35 cellular contexts compared by ENCODE assay signal in the genomic region with DNA sequence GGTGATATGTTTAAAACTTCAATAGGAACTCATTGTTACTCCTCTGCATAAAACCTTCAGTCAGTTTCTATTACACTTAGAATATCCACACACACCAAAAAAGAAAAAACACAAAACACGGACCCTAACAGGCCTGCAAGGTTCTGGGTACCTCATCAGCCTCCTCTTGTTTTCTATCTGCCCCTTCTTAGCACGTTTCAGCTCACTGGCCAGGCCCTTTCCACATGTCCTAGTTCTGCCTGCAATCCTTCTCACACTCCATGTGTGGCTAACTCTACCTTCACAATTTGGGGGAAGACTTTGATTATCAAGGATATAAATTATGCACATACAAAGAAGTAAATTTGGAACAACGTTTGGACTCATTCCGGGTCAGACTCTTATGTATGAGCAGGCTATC.
"Had no signal": no experiment of that assay in that cellular context is flagged by ENCODE, and none has a peak within 500 bp of the region (broad histone marks: within the 10 kb centered on the region; RNA-seq: fewer than 3 reads in every experiment).

No MANE protein-coding gene starts in this region.

- H3K36me3 Mint-ChIP-seq: activated naive CD8-positive, alpha-beta T cell had no signal

- H3K9me3 Mint-ChIP-seq: activated B cell treated with CpG ODN at 0.5 μM for 24 hours; activated CD8-positive, alpha-beta T cell treated with anti-CD3 and anti-CD28 coated beads for 36 hours; activated T-cell treated with anti-CD3 and anti-CD28 coated beads, Interleukin-2, amount 50 U/mL, for 4 hours; activated T-helper 17 cell treated with anti-CD3 and anti-CD28 coated beads, Interleukin-2, amount 50 U/mL, for 72 hours; central memory CD8-positive, alpha-beta T cell; T-helper 2 cell treated with Interferon-gamma antibody and Interleukin-4, amounts not matched to agents 5 μg/mL and 100 μg/mL, for 36 hours had no signal

- H3K4me1 Mint-ChIP-seq: activated B cell treated with CpG ODN at 0.5 μM for 24 hours; activated T-helper 17 cell treated with anti-CD3 and anti-CD28 coated beads, Interleukin-2, amount 50 U/mL, for 72 hours; central memory CD8-positive, alpha-beta T cell; T-helper 17 cell had no signal

- H3K27ac Mint-ChIP-seq: activated B cell treated with CpG ODN at 0.5 μM for 24 hours; activated CD8-positive, alpha-beta T cell treated with anti-CD3 and anti-CD28 coated beads for 36 hours; activated naive CD8-positive, alpha-beta T cell; activated T-helper 17 cell treated with anti-CD3 and anti-CD28 coated beads, Interleukin-2, amount 50 U/mL, for 72 hours; effector memory CD8-positive, alpha-beta T cell; T-helper 17 cell; T-helper 2 cell treated with Interferon-gamma antibody and Interleukin-4, amounts not matched to agents 5 μg/mL and 100 μg/mL, for 36 hours had no signal

- H3K4me3 ChIP-seq: esophagus muscularis mucosa, gastrocnemius medialis, heart left ventricle had no signal

- DNase-seq: activated B cell treated with CpG ODN at 0.5 μM for 24 hours; activated CD4-positive, alpha-beta T cell treated with anti-CD3 and anti-CD28 coated beads for 48 hours; activated CD4-positive, alpha-beta T cell treated with anti-CD3 and anti-CD28 coated beads, Interleukin-2, amount 50 U/mL, for 1 hour; activated CD4-positive, alpha-beta T cell treated with anti-CD3 and anti-CD28 coated beads, Interleukin-2, amount 50 U/mL, for 48 hours; activated CD8-positive, alpha-beta memory T cell treated with anti-CD3 and anti-CD28 coated beads for 24 hours; activated CD8-positive, alpha-beta T cell treated with anti-CD3 and anti-CD28 coated beads for 36 hours; activated effector memory CD4-positive, alpha-beta T cell treated with Interleukin-2 at 50 U/mL for 16 hours; activated gamma-delta T cell treated with Interleukin-2 at 50 U/mL for 16 hours; activated naive CD4-positive, alpha-beta T cell treated with anti-CD3 and anti-CD28 coated beads, Interleukin-2, amount 50 U/mL, for 16 hours; activated naive CD4-positive, alpha-beta T cell treated with Interleukin-2 at 50 U/mL for 16 hours; activated T-cell treated with anti-CD3 and anti-CD28 coated beads, Interleukin-2, amount 50 U/mL, for 4 hours; amniotic stem cell; anterior cingulate cortex; brain microvascular endothelial cell; cortex of kidney; dermis blood vessel endothelial cell; effector CD4-positive, alpha-beta T cell; effector memory CD8-positive, alpha-beta T cell; erythroblast; foreskin keratinocyte; gastrocnemius medialis; glutamatergic neuron; heart left ventricle; T-helper 17 cell; T1000; WERI-Rb-1 had no signal

- H3K9me3 ChIP-seq: esophagus muscularis mucosa, gastrocnemius medialis had no signal

- H3K36me3 ChIP-seq: brain microvascular endothelial cell, esophagus muscularis mucosa, gastrocnemius medialis, heart left ventricle, WERI-Rb-1 had no signal

- H3K27ac ChIP-seq: brain microvascular endothelial cell, esophagus muscularis mucosa, foreskin keratinocyte, gastrocnemius medialis, heart left ventricle, WERI-Rb-1 had no signal

- ATAC-seq: activated CD4-positive, CD25-positive, alpha-beta regulatory T cell treated with anti-CD3 and anti-CD28 coated beads, Interleukin-2, amount 50 U/mL, for 24 hours; activated CD8-positive, alpha-beta T cell treated with anti-CD3 and anti-CD28 coated beads for 36 hours; activated T-cell treated with anti-CD3 and anti-CD28 coated beads, Interleukin-2, amount 50 U/mL, for 4 hours; activated T-helper 17 cell treated with anti-CD3 and anti-CD28 coated beads, Interleukin-2, amount 50 U/mL, for 72 hours; effector memory CD8-positive, alpha-beta T cell; foreskin keratinocyte; gastrocnemius medialis; heart left ventricle; T-helper 17 cell had no signal

- FAIRE-seq: astrocyte, bronchial epithelial cell, colon had no signal

- H3K4me1 ChIP-seq: esophagus muscularis mucosa, gastrocnemius medialis, heart left ventricle had no signal

- H3K4me3 Mint-ChIP-seq: activated B cell treated with CpG ODN at 0.5 μM for 24 hours; activated CD8-positive, alpha-beta T cell treated with anti-CD3 and anti-CD28 coated beads for 36 hours; activated naive CD8-positive, alpha-beta T cell; activated T-cell treated with anti-CD3 and anti-CD28 coated beads, Interleukin-2, amount 50 U/mL, for 4 hours; activated T-helper 17 cell treated with anti-CD3 and anti-CD28 coated beads, Interleukin-2, amount 50 U/mL, for 72 hours; central memory CD8-positive, alpha-beta T cell; effector memory CD8-positive, alpha-beta T cell; T-helper 17 cell; T-helper 2 cell treated with Interferon-gamma antibody and Interleukin-4, amounts not matched to agents 5 μg/mL and 100 μg/mL, for 36 hours had no signal

- H3K27me3 Mint-ChIP-seq: activated B cell treated with CpG ODN at 0.5 μM for 24 hours; activated CD8-positive, alpha-beta T cell treated with anti-CD3 and anti-CD28 coated beads for 36 hours; activated naive CD8-positive, alpha-beta T cell; activated T-helper 17 cell treated with anti-CD3 and anti-CD28 coated beads, Interleukin-2, amount 50 U/mL, for 72 hours; central memory CD8-positive, alpha-beta T cell; effector memory CD8-positive, alpha-beta T cell; T-helper 17 cell had no signal

- H3K27me3 ChIP-seq: brain microvascular endothelial cell, esophagus muscularis mucosa, foreskin keratinocyte, gastrocnemius medialis, heart left ventricle had no signal
